Comparison of ENCODE assay signal across 18 cellular contexts in the genomic region with DNA sequence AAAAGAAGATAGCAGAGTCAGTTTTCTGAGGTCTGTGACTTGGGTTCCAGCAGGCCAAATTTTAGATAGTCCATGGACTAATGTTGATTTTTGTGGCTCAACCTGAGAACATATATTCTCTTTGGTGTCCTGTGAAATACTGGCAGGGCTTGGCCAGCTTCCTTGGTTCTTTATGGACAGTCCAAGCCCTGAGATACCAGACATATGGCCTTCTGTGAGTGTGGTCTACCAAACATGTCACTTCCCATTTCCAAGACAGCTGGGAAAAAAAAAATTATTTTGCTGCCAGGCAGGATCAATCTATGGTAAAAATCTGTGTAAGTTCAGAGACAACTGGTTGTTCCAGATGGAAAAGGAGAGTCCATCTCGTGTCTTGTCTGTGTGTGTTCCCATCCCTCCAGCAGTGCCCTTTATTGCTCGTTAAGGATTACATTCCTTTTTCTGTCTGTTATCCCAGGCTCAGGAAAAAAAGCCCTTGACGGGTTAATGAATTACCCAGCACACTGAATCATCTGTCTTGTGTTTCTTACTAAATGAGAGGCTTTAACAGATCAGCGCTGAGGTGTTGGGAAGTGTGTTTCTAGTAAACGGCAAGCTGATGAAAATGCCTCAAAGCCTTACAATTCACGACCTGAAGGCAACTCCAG. TPM values are rescaled to one million over a fixed set of nuclear protein-coding genes. Genes with fewer than 3 reads are reported as not detected.
DNase-seq lines count a peak whose midpoint lies in the region; ATAC-seq and TF ChIP-seq lines count a peak whose summit lies in the region.
"Had no signal": no experiment of that assay in that cellular context is flagged by ENCODE, and none has a peak within 500 bp of the region (broad histone marks: within the 10 kb centered on the region; RNA-seq: fewer than 3 reads in every experiment).

No MANE protein-coding gene starts in this region.

- H3K4me3 Mint-ChIP-seq in Caco-2 (ENCODE audit: unreplicated experiment) (peak overlapping the region; percentile 61), endodermal cell (peak overlapping the region; percentile 13), nephron (no peak overlapping the region)
- H3K4me3 Mint-ChIP-seq: activated T-cell treated with anti-CD3 and anti-CD28 coated beads, Interleukin-2, amount 50 U/mL, for 24 hours had no signal

- TF ChIP-seq CTCF in Caco-2 (IDR thresholded peaks at IDR 0.05; ENCODE audit: insufficient read depth in 1 of 2, low read depth in 1 of 2, low read length in 1 of 2, severe bottlenecking in 1 of 2, unreplicated experiment in 1 of 2) (no peak), endodermal cell (conservative IDR thresholded peaks at IDR 0.05) (no peak), nephron (IDR thresholded peaks at IDR 0.05; ENCODE audit: unreplicated experiment in 3 of 3) (no peak)

- no peaks in the 10 kb centered on the region for H3K9me3 ChIP-seq in Caco-2
- no peaks in the 10 kb centered on the region for H3K9me3 ChIP-seq in endodermal cell (ENCODE audit: control insufficient read depth, low read length)
- no peaks in the 10 kb centered on the region for H3K9me3 ChIP-seq in HAP-1
- H3K9me3 ChIP-seq: adrenal gland, uterus had no signal

- BruUV-seq in Caco-2 (replicated peaks; lab: Mats Ljungman, UMichigan), result no TSS peak

- H3K27ac Mint-ChIP-seq in Caco-2 (ENCODE audit: unreplicated experiment), result peak overlapping the region; percentile 37
- H3K27ac Mint-ChIP-seq in endodermal cell, result peak overlapping the region; percentile 69
- H3K27ac Mint-ChIP-seq in nephron, result peak overlapping the region; percentile 83 to 90 (median 90)
- H3K27ac Mint-ChIP-seq: activated T-cell treated with anti-CD3 and anti-CD28 coated beads, Interleukin-2, amount 50 U/mL, for 24 hours had no signal

- no peaks in the 10 kb centered on the region for H3K36me3 ChIP-seq in Caco-2 (ENCODE audit: control insufficient read depth, insufficient read depth, low read length)
- no peaks in the 10 kb centered on the region for H3K36me3 ChIP-seq in endodermal cell (ENCODE audit: control insufficient read depth, insufficient read depth, low read length)
- no peaks in the 10 kb centered on the region for H3K36me3 ChIP-seq in HAP-1 (replicated peaks)
- H3K36me3 ChIP-seq: adrenal gland, uterus had no signal

- CTCF ChIA-PET in Caco-2 (lab: Charles Lee), result interaction anchor here (1.2 kb wide), 1 partner anchor 12 kb away, joined by 3 read pairs; no protein-coding TSS in a partner anchor

- 53 to 64% methylated on average over 4 to 6 of the region's 6 CpGs for WGBS in endodermal cell (ENCODE audit: insufficient coverage in 1 of 2, insufficient read length in 1 of 2), 2 experiments

- H3K27me3 ChIP-seq in Caco-2 (replicated peaks; ENCODE audit: control insufficient read depth, insufficient read depth, low read length) (no peaks in the 10 kb centered on the region), endodermal cell (ENCODE audit: control insufficient read depth, insufficient read depth, low read length, poor library complexity, severe bottlenecking) (peaks cover 19% of the 10 kb centered on the region), HAP-1 (ENCODE audit: low read depth) (no peaks in the 10 kb centered on the region)
- H3K27me3 ChIP-seq: adrenal gland, uterus had no signal

- no peak overlapping the region for H3K9ac ChIP-seq in endodermal cell (ENCODE audit: extremely low read depth, low read length, poor library complexity, severe bottlenecking)

- POLR2A ChIA-PET in Caco-2 (lab: Charles Lee), result no interaction called here

- no peak overlapping the region for H3K27ac ChIP-seq in endodermal cell (ENCODE audit: low read depth, low read length)
- H3K27ac ChIP-seq: adrenal gland, PC-9, uterus had no signal

- H3K4me1 Mint-ChIP-seq in Caco-2 (ENCODE audit: low read depth, unreplicated experiment) (peaks cover 30% of the 10 kb centered on the region), endodermal cell (peaks cover 16% of the 10 kb centered on the region), nephron (peaks cover 15% of the 10 kb centered on the region)

- H3K36me3 Mint-ChIP-seq in Caco-2 (ENCODE audit: insufficient read depth, unreplicated experiment) (no peaks in the 10 kb centered on the region), endodermal cell (ENCODE audit: low read depth) (no peaks in the 10 kb centered on the region), nephron (ENCODE audit: low read depth) (no peaks in the 10 kb centered on the region)

- H3K9me3 Mint-ChIP-seq in Caco-2 (ENCODE audit: unreplicated experiment), result no peaks in the 10 kb centered on the region
- no peaks in the 10 kb centered on the region for H3K9me3 Mint-ChIP-seq in endodermal cell
- no peaks in the 10 kb centered on the region for H3K9me3 Mint-ChIP-seq in nephron
- H3K9me3 Mint-ChIP-seq: activated T-cell treated with anti-CD3 and anti-CD28 coated beads, Interleukin-2, amount 50 U/mL, for 24 hours had no signal

- in situ Hi-C loops in HAP-1 (cut with MboI; ENCODE audit: low sequenced_read_pairs), result no loop called here

- H3K4me3 ChIP-seq in Caco-2 (ENCODE audit: low read depth, low read length) (no peak overlapping the region), endodermal cell (ENCODE audit: low read length) (peak overlapping the region; percentile 34), HAP-1 (no peak overlapping the region)
- H3K4me3 ChIP-seq: adrenal gland, PC-9, uterus had no signal

- H3K4me1 ChIP-seq in Caco-2 (peaks cover 26% of the 10 kb centered on the region), endodermal cell (ENCODE audit: control insufficient read depth, insufficient read depth, low read length) (peaks cover 10% of the 10 kb centered on the region), HAP-1 (no peaks in the 10 kb centered on the region)
- H3K4me1 ChIP-seq: adrenal gland, uterus had no signal

- no peaks in the 10 kb centered on the region for H3K27me3 Mint-ChIP-seq in Caco-2 (ENCODE audit: insufficient read depth, unreplicated experiment)
- peaks cover 21% of the 10 kb centered on the region for H3K27me3 Mint-ChIP-seq in endodermal cell (ENCODE audit: insufficient read depth)
- peaks cover 6% of the 10 kb centered on the region for H3K27me3 Mint-ChIP-seq in nephron (ENCODE audit: low read depth)
- H3K27me3 Mint-ChIP-seq: activated T-cell treated with anti-CD3 and anti-CD28 coated beads, Interleukin-2, amount 50 U/mL, for 24 hours had no signal

- intact Hi-C loops in Caco-2 (cut with micrococcal nuclease; ENCODE audit: unreplicated experiment), result no loop called here

- peak; percentile 62 to 67 for DNase-seq in Caco-2
- DNase-seq in LoVo (ENCODE audit: low spot score), result peak; percentile 78
- DNase-seq in endodermal cell, result peak; percentile 55
- DNase-seq in HAP-1 (ENCODE audit: low spot score in 2 of 2), result no peak
- DNase-seq in activated effector memory CD4-positive, alpha-beta T cell treated with anti-CD3 and anti-CD28 coated beads, Interleukin-2, amount 50 U/mL, for 16 hours, result no peak
- DNase-seq in GM03348 (ENCODE audit: low spot score), result no peak
- DNase-seq: activated CD4-positive, CD25-positive, alpha-beta regulatory T cell treated with anti-CD3 and anti-CD28 coated beads, Interleukin-2, amount 50 U/mL, for 72 hours; activated T-cell treated with anti-CD3 and anti-CD28 coated beads, Interleukin-2, amount 50 U/mL, for 24 hours; adrenal gland; dermis blood vessel endothelial cell; NCI-H2107; PC-9; right cardiac atrium; stimulated activated naive CD4-positive, alpha-beta T cell; uterus had no signal

- ATAC-seq in HG02759 (IDR thresholded peaks at IDR 0.05; ENCODE audit: unreplicated experiment), result no peak
- ATAC-seq: right cardiac atrium had no signal

RNA-seq across cellular contexts. Expression of a gene that starts 33.4 kb away (rescaled TPM):
- total RNA-seq in Caco-2 (2022), result 34.4 and 37.1 TPM in 2 replicates
- total RNA-seq in endodermal cell, result 10 to 100 TPM; 39.3 to 50.9 TPM
- polyA plus RNA-seq in endodermal cell (2013, experiment 1 of 2), result 56.0 TPM
- polyA plus RNA-seq in endodermal cell (2013, experiment 2 of 2), result 46.9 TPM

RNA-seq across cellular contexts. Expression of a gene that starts 39.7 kb away (rescaled TPM):
- total RNA-seq in Caco-2 (2022) (not detected in 2 replicates), endodermal cell (not detected)
- not detected for polyA plus RNA-seq in endodermal cell (2013, experiment 1 of 2)
- not detected for polyA plus RNA-seq in endodermal cell (2013, experiment 2 of 2)
- total RNA-seq: Daoy, dermis blood vessel endothelial cell, PC-9, uterus had no signal
- polyA plus RNA-seq: adrenal gland had no signal

Comparison
In these comparisons a context has a peak if more than half of its experiments do, and no peak if none do; other contexts are left out.
1. DNase-seq: peak in Caco-2 (2 of 2), LoVo (single experiment) and endodermal cell (single experiment); none in HAP-1 (0 of 2), activated effector memory CD4-positive, alpha-beta T cell treated with anti-CD3 and anti-CD28 coated beads, Interleukin-2, amount 50 U/mL, for 16 hours (single experiment) and GM03348 (single experiment).
2. H3K27ac Mint-ChIP-seq: peak in every context shown above with its lines; median percentile 90 in nephron; 69 in endodermal cell; 37 in Caco-2.
3. H3K4me3 Mint-ChIP-seq: peak in Caco-2 (single experiment) and endodermal cell (single experiment); none in nephron (0 of 3).